ENCODE assay signal across 28 cellular contexts in genomic region chr6:165677091-165677490, GRCh38. TPM values are rescaled to one million over a fixed set of nuclear protein-coding genes. Genes with fewer than 3 reads are reported as not detected.
"Had no signal": no experiment of that assay in that cellular context is flagged by ENCODE, and none has a peak within 500 bp of the region (broad histone marks: within the 10 kb centered on the region; RNA-seq: fewer than 3 reads in every experiment).

No MANE protein-coding gene starts in this region.

- DNase-seq: activated CD4-positive, alpha-beta T cell treated with anti-CD3 and anti-CD28 coated beads for 4 hours; activated CD4-positive, alpha-beta T cell treated with anti-CD3 and anti-CD28 coated beads, Interleukin-2, amount 50 U/mL, for 4 hours; activated CD8-positive, alpha-beta memory T cell treated with anti-CD3 and anti-CD28 coated beads, Interleukin-2, amount 50 U/mL, for 48 hours; activated CD8-positive, alpha-beta T cell treated with anti-CD3 and anti-CD28 coated beads, Interleukin-2, amount 10 ng/mL, durations not matched to agents 7 days and 5 days; activated effector memory CD4-positive, alpha-beta T cell treated with Interleukin-2 at 50 U/mL for 16 hours; activated naive CD4-positive, alpha-beta T cell; activated T-cell treated with anti-CD3 and anti-CD28 coated beads, Interleukin-2, amount 50 U/mL, for 1 hour; KG1; NCI-H1092; NCI-H1417; NCI-H1694; NCI-H2029; NCI-H2107; NCI-H2171 treated with DMSO at 0.1 percent for 48 hours; NCI-H345; NCI-H510A; NCI-H526 treated with DMSO at 0.1 percent for 48 hours; RPMI8226; SHP77 had no signal

- H3K4me3 ChIP-seq: ascending aorta had no signal

- ATAC-seq: activated CD4-positive, CD25-positive, alpha-beta regulatory T cell treated with anti-CD3 and anti-CD28 coated beads, Interleukin-2, amount 50 U/mL, for 24 hours; activated CD8-positive, alpha-beta T cell treated with anti-CD3 and anti-CD28 coated beads, Interleukin-2, amount 10 ng/mL, durations not matched to agents 7 days and 5 days; Panc1 had no signal

- H3K4me1 Mint-ChIP-seq: activated naive CD4-positive, alpha-beta T cell treated with anti-CD3 and anti-CD28 coated beads, Interleukin-2, amount 50 U/mL, for 24 hours; central memory CD8-positive, alpha-beta T cell had no signal

- H3K27me3 ChIP-seq: ascending aorta had no signal

- H3K27me3 Mint-ChIP-seq: brain; central memory CD8-positive, alpha-beta T cell had no signal

- H3K9me3 Mint-ChIP-seq: activated naive CD4-positive, alpha-beta T cell treated with anti-CD3 and anti-CD28 coated beads, Interleukin-2, amount 50 U/mL, for 24 hours; activated T-helper 1 cell treated with anti-CD3 and anti-CD28 coated beads, Interleukin-12 subunit alpha, Interleukin-12 subunit beta, Interleukin-2, Interleukin-4 antibody, amounts not matched to agents 30 ng/mL and 10 ng/mL and 1 ng/mL, durations not matched to agents 14 hours and 24 hours and 36 hours; T-helper 1 cell treated with Interleukin-12 subunit alpha and Interleukin-12 subunit beta and Interleukin-4 antibody, amounts not matched to agents 30 μg/mL and 1 μg/mL, for 36 hours had no signal

- H3K4me3 Mint-ChIP-seq: activated CD8-positive, alpha-beta T cell treated with anti-CD3 and anti-CD28 coated beads, Interleukin-2, amount 10 ng/mL, durations not matched to agents 7 days and 5 days; activated naive CD4-positive, alpha-beta T cell treated with anti-CD3 and anti-CD28 coated beads, Interleukin-2, amount 50 U/mL, for 24 hours; activated T-helper 1 cell treated with anti-CD3 and anti-CD28 coated beads, Interleukin-12 subunit alpha, Interleukin-12 subunit beta, Interleukin-2, Interleukin-4 antibody, amounts not matched to agents 30 ng/mL and 10 ng/mL and 1 ng/mL, durations not matched to agents 14 hours and 24 hours and 36 hours; brain; central memory CD8-positive, alpha-beta T cell; T-helper 1 cell treated with Interleukin-12 subunit alpha and Interleukin-12 subunit beta and Interleukin-4 antibody, amounts not matched to agents 30 μg/mL and 1 μg/mL, for 36 hours had no signal

- H3K27ac Mint-ChIP-seq: activated CD8-positive, alpha-beta T cell treated with anti-CD3 and anti-CD28 coated beads, Interleukin-2, amount 10 ng/mL, durations not matched to agents 7 days and 5 days; activated naive CD4-positive, alpha-beta T cell treated with anti-CD3 and anti-CD28 coated beads, Interleukin-2, amount 50 U/mL, for 24 hours; activated T-helper 1 cell treated with anti-CD3 and anti-CD28 coated beads, Interleukin-12 subunit alpha, Interleukin-12 subunit beta, Interleukin-2, Interleukin-4 antibody, amounts not matched to agents 30 ng/mL and 10 ng/mL and 1 ng/mL, durations not matched to agents 14 hours and 24 hours and 36 hours; brain; T-helper 1 cell treated with Interleukin-12 subunit alpha and Interleukin-12 subunit beta and Interleukin-4 antibody, amounts not matched to agents 30 μg/mL and 1 μg/mL, for 36 hours had no signal

- H3K9me3 ChIP-seq: ascending aorta had no signal

- H3K4me1 ChIP-seq: ascending aorta had no signal

- H3K27ac ChIP-seq: ascending aorta had no signal

- H3K36me3 Mint-ChIP-seq: activated naive CD4-positive, alpha-beta T cell treated with anti-CD3 and anti-CD28 coated beads, Interleukin-2, amount 50 U/mL, for 24 hours; brain had no signal

- H3K36me3 ChIP-seq: ascending aorta had no signal

RNA-seq across cellular contexts. Expression of gene PDE10A, which starts 14.1 kb away (rescaled TPM):
- total RNA-seq: activated CD8-positive, alpha-beta T cell treated with anti-CD3 and anti-CD28 coated beads, Interleukin-2, amount 10 ng/mL, durations not matched to agents 7 days and 5 days; activated T-helper 1 cell treated with anti-CD3 and anti-CD28 coated beads, Interleukin-12 subunit alpha, Interleukin-12 subunit beta, Interleukin-2, Interleukin-4 antibody, amounts not matched to agents 30 ng/mL and 10 ng/mL and 1 ng/mL, durations not matched to agents 14 hours and 24 hours and 36 hours; OCI-LY7 had no signal
